Comparison of ENCODE assay signal across 17 cellular contexts in genomic region chr20:14947536-14947935, GRCh38.
"Had no signal": no experiment of that assay in that cellular context is flagged by ENCODE, and none has a peak within 500 bp of the region (broad histone marks: within the 10 kb centered on the region; RNA-seq: fewer than 3 reads in every experiment).

No MANE protein-coding gene starts in this region.

- H3K36me3 Mint-ChIP-seq: natural killer cell treated with Interleukin-12 subunit alpha and Interleukin-12 subunit beta and Interleukin-15 and Interleukin-18, amount 100 ng/mL, for 72 hours; stimulated activated naive B cell treated with anti-CD40 and anti-IgM and Interleukin-4, amounts not matched to agents 10 μg/mL and 1 μg/mL and 100 μg/mL, for 72 hours had no signal

- H3K4me3 ChIP-seq: right atrium auricular region, sigmoid colon, skin epidermis, testis, tibial nerve had no signal

- H3K9me3 Mint-ChIP-seq: stimulated activated naive B cell treated with anti-CD40 and anti-IgM and Interleukin-4, amounts not matched to agents 10 μg/mL and 1 μg/mL and 100 μg/mL, for 72 hours; stimulated activated naive CD8-positive, alpha-beta T cell treated with anti-CD3 and anti-CD28 coated beads, Interleukin-15, amount 100 ng/mL, for 72 hours had no signal

- H3K27me3 ChIP-seq: foreskin keratinocyte, right atrium auricular region, sigmoid colon, testis, tibial nerve had no signal

- H3K4me1 ChIP-seq: right atrium auricular region, testis, tibial nerve had no signal

- H3K27me3 Mint-ChIP-seq: dendritic cell treated with granulocyte-macrophage colony-stimulating factor and Interleukin-4, amounts not matched to agents 40 ng/mL and 50 ng/mL, for 4 days; natural killer cell treated with Interleukin-12 subunit alpha and Interleukin-12 subunit beta and Interleukin-15 and Interleukin-18, amount 100 ng/mL, for 72 hours; stimulated activated naive CD8-positive, alpha-beta T cell treated with anti-CD3 and anti-CD28 coated beads, Interleukin-15, amount 100 ng/mL, for 72 hours had no signal

- H3K4me3 Mint-ChIP-seq: dendritic cell treated with granulocyte-macrophage colony-stimulating factor and Interleukin-4, amounts not matched to agents 40 ng/mL and 50 ng/mL, for 4 days; natural killer cell treated with Interleukin-12 subunit alpha and Interleukin-12 subunit beta and Interleukin-15 and Interleukin-18, amount 100 ng/mL, for 72 hours; stimulated activated naive B cell treated with anti-CD40 and anti-IgM and Interleukin-4, amounts not matched to agents 10 μg/mL and 1 μg/mL and 100 μg/mL, for 72 hours; stimulated activated naive CD8-positive, alpha-beta T cell treated with anti-CD3 and anti-CD28 coated beads, Interleukin-15, amount 100 ng/mL, for 72 hours had no signal

- H3K27ac Mint-ChIP-seq: dendritic cell treated with granulocyte-macrophage colony-stimulating factor and Interleukin-4, amounts not matched to agents 40 ng/mL and 50 ng/mL, for 4 days; natural killer cell treated with Interleukin-12 subunit alpha and Interleukin-12 subunit beta and Interleukin-15 and Interleukin-18, amount 100 ng/mL, for 72 hours; stimulated activated naive B cell treated with anti-CD40 and anti-IgM and Interleukin-4, amounts not matched to agents 10 μg/mL and 1 μg/mL and 100 μg/mL, for 72 hours had no signal

- H3K36me3 ChIP-seq: right atrium auricular region, sigmoid colon, tibial nerve had no signal

- ATAC-seq: foreskin keratinocyte; natural killer cell treated with Interleukin-12 subunit alpha and Interleukin-12 subunit beta and Interleukin-15 and Interleukin-18, amount 100 ng/mL, for 72 hours; stimulated activated naive B cell treated with anti-CD40 and anti-IgM and Interleukin-4, amounts not matched to agents 10 μg/mL and 1 μg/mL and 100 μg/mL, for 72 hours; stimulated activated naive CD8-positive, alpha-beta T cell treated with anti-CD3 and anti-CD28 coated beads, Interleukin-15, amount 100 ng/mL, for 72 hours had no signal

- H3K27ac ChIP-seq: foreskin keratinocyte, right atrium auricular region, sigmoid colon, skin epidermis, testis, tibial nerve had no signal

- DNase-seq: erythroblast; foreskin keratinocyte; head of caudate nucleus; hippocampal formation; kidney glomerular epithelial cell; midbrain; sigmoid colon; stimulated activated CD4-positive, alpha-beta T cell treated with anti-CD3 and anti-CD28 coated beads, Interleukin-2, amount 100 ng/mL, for 24 hours; stimulated activated CD4-positive, alpha-beta T cell treated with anti-CD3 and anti-CD28 coated beads, Interleukin-4, amount 100 ng/mL, for 4 hours; stimulated activated naive B cell treated with anti-CD40 and anti-IgM and Interleukin-4, amounts not matched to agents 10 μg/mL and 1 μg/mL and 100 μg/mL, for 72 hours; stimulated activated naive CD8-positive, alpha-beta T cell treated with anti-CD3 and anti-CD28 coated beads, Interleukin-15, amount 100 ng/mL, for 72 hours; testis had no signal

- H3K4me1 Mint-ChIP-seq: stimulated activated naive B cell treated with anti-CD40 and anti-IgM and Interleukin-4, amounts not matched to agents 10 μg/mL and 1 μg/mL and 100 μg/mL, for 72 hours; stimulated activated naive CD8-positive, alpha-beta T cell treated with anti-CD3 and anti-CD28 coated beads, Interleukin-15, amount 100 ng/mL, for 72 hours had no signal

- H3K9me3 ChIP-seq: right atrium auricular region, sigmoid colon, testis, tibial nerve had no signal
